Comparison of ENCODE assay signal across 20 cellular contexts in genomic region chr2:101431486-101431885, GRCh38. TPM values are rescaled to one million over a fixed set of nuclear protein-coding genes. Genes with fewer than 3 reads are reported as not detected.
A peak's percentile ranks its signal among the peaks of the same experiment; 100 is the strongest.
DNase-seq lines count a peak whose midpoint lies in the region; ATAC-seq, FAIRE-seq and TF ChIP-seq lines count a peak whose summit lies in the region.
"Had no signal": no experiment of that assay in that cellular context is flagged by ENCODE, and none has a peak within 500 bp of the region (broad histone marks: within the 10 kb centered on the region; RNA-seq: fewer than 3 reads in every experiment).

No MANE protein-coding gene starts in this region.

- H3K36me3 ChIP-seq in GM23248 (ENCODE audit: low read depth), result no peaks in the 10 kb centered on the region
- H3K36me3 ChIP-seq in astrocyte (ENCODE audit: insufficient read depth, low read length), result no peaks in the 10 kb centered on the region
- H3K36me3 ChIP-seq: BE2C, HAP-1 had no signal

- H3K27ac ChIP-seq in GM23248 (peak overlapping the region; percentile 87), astrocyte (ENCODE audit: low read depth, low read length) (no peak overlapping the region)
- H3K27ac ChIP-seq: C4-2B had no signal

- H3K27me3 Mint-ChIP-seq in astrocyte (ENCODE audit: low read depth, unreplicated experiment), result peaks cover 25% of the 10 kb centered on the region
- H3K27me3 Mint-ChIP-seq in T-helper 17 cell, result no peaks in the 10 kb centered on the region
- H3K27me3 Mint-ChIP-seq: CD4-positive, alpha-beta memory T cell had no signal

- H3K4me1 ChIP-seq in GM23248 (ENCODE audit: insufficient read depth) (peaks cover 45% of the 10 kb centered on the region), astrocyte (ENCODE audit: insufficient read depth, low read length) (peaks cover 30% of the 10 kb centered on the region)
- H3K4me1 ChIP-seq: BE2C had no signal

- peak overlapping the region; percentile 26 for H3K4me2 ChIP-seq in GM23248 (ENCODE audit: unreplicated experiment)
- no peak overlapping the region for H3K4me2 ChIP-seq in astrocyte (ENCODE audit: low read length)

- ATAC-seq in T-helper 17 cell, result no peak
- ATAC-seq in HG03432 (IDR thresholded peaks at IDR 0.05; ENCODE audit: unreplicated experiment), result no peak

- peaks cover 38% of the 10 kb centered on the region for H3F3A ChIP-seq in GM23248 (ENCODE audit: insufficient read depth)

- H3K4me3 Mint-ChIP-seq in astrocyte (ENCODE audit: unreplicated experiment), result no peak overlapping the region
- H3K4me3 Mint-ChIP-seq in T-helper 17 cell, result no peak overlapping the region
- H3K4me3 Mint-ChIP-seq: CD4-positive, alpha-beta memory T cell had no signal

- H3K36me3 Mint-ChIP-seq in astrocyte (ENCODE audit: low read depth, unreplicated experiment) (no peaks in the 10 kb centered on the region), T-helper 17 cell (ENCODE audit: low read depth) (no peaks in the 10 kb centered on the region)
- H3K36me3 Mint-ChIP-seq: CD4-positive, alpha-beta memory T cell had no signal

- H3K4me1 Mint-ChIP-seq in astrocyte (ENCODE audit: low read depth, unreplicated experiment) (peaks cover 3% of the 10 kb centered on the region), T-helper 17 cell (no peaks in the 10 kb centered on the region)
- H3K4me1 Mint-ChIP-seq: CD4-positive, alpha-beta memory T cell had no signal

- no peaks in the 10 kb centered on the region for H3K9me2 ChIP-seq in GM23248 (ENCODE audit: insufficient read depth)

- H3K79me2 ChIP-seq in GM23248 (ENCODE audit: insufficient read depth) (no peaks in the 10 kb centered on the region; the same call in 1 of the 2 replicates), astrocyte (ENCODE audit: insufficient read depth, low read length) (no peaks in the 10 kb centered on the region)

- H3K9me3 ChIP-seq in GM23248 (ENCODE audit: low read depth) (no peaks in the 10 kb centered on the region), astrocyte (ENCODE audit: insufficient read depth, low read depth, low read length) (no peaks in the 10 kb centered on the region), T-helper 17 cell (ENCODE audit: control insufficient read depth, low read length, poor library complexity, severe bottlenecking) (no peaks in the 10 kb centered on the region)
- H3K9me3 ChIP-seq: BE2C, HAP-1 had no signal

- DNase-seq in AG08395 (ENCODE audit: low spot score) (peak; percentile 36), GM23248 (peak; percentile 73), astrocyte (ENCODE audit: low read depth) (no peak), islet precursor cell (peak; percentile 7), middle frontal gyrus (ENCODE audit: extremely low spot score, low spot score) (no peak), T-helper 17 cell (no peak)
- no peak for DNase-seq in activated CD4-positive, CD25-positive, alpha-beta regulatory T cell (lab: John Stamatoyannopoulos, UW)
- DNase-seq: 8988T; ACHN; BE2C; CD4-positive, alpha-beta memory T cell; DMS79; EL; GDM1 had no signal

- peaks cover 3% of the 10 kb centered on the region for H3K9me3 Mint-ChIP-seq in astrocyte (ENCODE audit: unreplicated experiment)
- H3K9me3 Mint-ChIP-seq: CD4-positive, alpha-beta memory T cell had no signal

- no peak overlapping the region for H3K27ac Mint-ChIP-seq in astrocyte (ENCODE audit: unreplicated experiment)
- H3K27ac Mint-ChIP-seq in T-helper 17 cell, result no peak overlapping the region
- H3K27ac Mint-ChIP-seq: CD4-positive, alpha-beta memory T cell had no signal

- in situ Hi-C loops in GM23248 (cut with MboI), result no loop called here

- no peak overlapping the region for H2AFZ ChIP-seq in GM23248
- no peak overlapping the region for H2AFZ ChIP-seq in astrocyte (ENCODE audit: low read depth, low read length)

- no peaks in the 10 kb centered on the region for H4K20me1 ChIP-seq in GM23248 (ENCODE audit: insufficient read depth)
- H4K20me1 ChIP-seq in astrocyte (ENCODE audit: insufficient read depth, low read length), result no peaks in the 10 kb centered on the region

- FAIRE-seq in astrocyte (lab: Jason Lieb, UNC), result peak; percentile 73
- FAIRE-seq: GM18507, H1 had no signal

- H3K4me3 ChIP-seq in GM23248, result no peak overlapping the region
- H3K4me3 ChIP-seq in astrocyte (ENCODE audit: insufficient read depth, low read depth, low read length), result no peak overlapping the region
- H3K4me3 ChIP-seq: HAP-1 had no signal

- H3K9ac ChIP-seq in GM23248 (peak overlapping the region; percentile 53; the same call in 1 of the 2 replicates), astrocyte (ENCODE audit: low read length) (no peak overlapping the region)

- TF ChIP-seq CTCF in astrocyte (IDR thresholded peaks at IDR 0.05; ENCODE audit: insufficient read depth, low read depth, low read length), result no peak

- H3K27me3 ChIP-seq in GM23248 (replicated peaks; ENCODE audit: insufficient read depth) (no peaks in the 10 kb centered on the region), astrocyte (ENCODE audit: insufficient read depth, low read length) (no peaks in the 10 kb centered on the region)
- H3K27me3 ChIP-seq: BE2C had no signal

- 26 to 29% methylated on average over 4 of the region's 4 CpGs for WGBS in GM23248 (ENCODE audit: low coverage in 1 of 2, low lambda C conversion rate in 2 of 2, missing lambda C conversion rate in 2 of 2), 2 experiments

RNA-seq across cellular contexts. Expression of gene RFX8, which starts 43.4 kb away (rescaled TPM):
- total RNA-seq in GM23248 (2014; rRNA removed; shearing (Covaris generic)), result 5.1 and 6.4 TPM in 2 replicates
- 4.4 and 5.9 TPM in 2 replicates for polyA plus RNA-seq in GM23248 (2016; fragmentation: Nextera tagmentation; extraction: Ambion mirVana)
- not detected in 2 replicates for total RNA-seq in astrocyte
- total RNA-seq in T-helper 17 cell, result under 1 TPM in 1 of 2 donors, not detected in 1; 0.44 TPM
- total RNA-seq: HT-29 had no signal
- polyA plus RNA-seq: CD4-positive, alpha-beta memory T cell had no signal

RNA-seq across cellular contexts. Expression of gene CREG2, which starts 44.2 kb away (rescaled TPM):
- total RNA-seq in GM23248 (2014; rRNA removed; shearing (Covaris generic)), result under 0.01 and 0.22 TPM in 2 replicates
- 0.15 TPM in 1 of 2 replicates, not detected in the other for polyA plus RNA-seq in GM23248 (2016; fragmentation: Nextera tagmentation; extraction: Ambion mirVana)
- total RNA-seq in astrocyte, result 0.11 TPM in 1 of 2 replicates, not detected in the other
- total RNA-seq in T-helper 17 cell, result under 1 TPM; 0.30 to 0.39 TPM
- total RNA-seq: CD4-positive, alpha-beta memory T cell; HT-29 had no signal

Comparison
In these comparisons a context has a peak if more than half of its experiments do, and no peak if none do; other contexts are left out.
1. DNase-seq: peak in AG08395 (single experiment), GM23248 (single experiment) and islet precursor cell (single experiment); none in astrocyte (single experiment), middle frontal gyrus (single experiment), T-helper 17 cell (0 of 3) and activated CD4-positive, CD25-positive, alpha-beta regulatory T cell (0 of 4).